ENCODE assay signal across 16 cellular contexts in the genomic region with DNA sequence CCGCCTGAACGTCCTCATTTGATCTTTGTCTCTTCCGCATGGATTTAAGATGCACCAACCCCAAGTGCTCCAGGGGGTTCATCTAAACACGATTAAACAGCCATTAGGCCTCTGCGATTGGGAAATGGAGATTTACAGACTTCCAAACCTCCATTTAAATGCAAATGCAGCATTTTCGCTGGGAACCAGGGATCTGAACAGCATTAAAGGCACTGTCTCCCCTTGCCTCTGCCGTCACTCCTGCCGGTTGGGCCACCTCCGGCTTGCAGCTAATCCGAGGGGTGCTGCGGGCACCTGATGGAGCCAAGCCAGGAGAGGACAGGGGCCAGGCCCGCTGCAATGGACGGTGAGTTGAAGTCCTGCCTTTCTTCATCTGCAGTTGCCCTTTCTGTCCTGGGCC.
DNase-seq lines count a peak whose midpoint lies in the region; FAIRE-seq and TF ChIP-seq lines count a peak whose summit lies in the region.
"Had no signal": no experiment of that assay in that cellular context is flagged by ENCODE, and none has a peak within 500 bp of the region (broad histone marks: within the 10 kb centered on the region; RNA-seq: fewer than 3 reads in every experiment).

No MANE protein-coding gene starts in this region.

- no peak; a peak in 1 of 3 replicates for TF ChIP-seq EP300 in H1 (IDR thresholded peaks at IDR 0.05; ENCODE audit: borderline replicate concordance in 1 of 2, low read depth in 2 of 2, low read length in 2 of 2)

- no peak overlapping the region for H3K56ac ChIP-seq in H1 (replicated peaks; ENCODE audit: insufficient read length, low read depth, low read length)

- no peaks in the 10 kb centered on the region for H4K20me1 ChIP-seq in H1 (replicated peaks in 1 of 2; ENCODE audit: control insufficient read depth in 1 of 2, insufficient read depth in 2 of 2, low read length in 2 of 2)

- 44% methylated on average over 13 of the region's 13 CpGs; no CpG with 5 or more reads in 1 of the 2 experiments for WGBS in H1 (ENCODE audit: extremely low coverage in 1 of 2, insufficient coverage in 1 of 2, insufficient read length in 1 of 2, insufficient replicate concordance in 2 of 2, low coverage in 1 of 2, low lambda C conversion rate in 2 of 2, missing lambda C conversion rate in 1 of 2), 2 experiments

- DNase-seq in ELF-1 (ENCODE audit: low read depth, low spot score), result peak; percentile 61
- DNase-seq in H1 (ENCODE audit: low read depth in 1 of 2, low spot score in 2 of 2), result no peak
- DNase-seq in iPS-NIHi7 (ENCODE audit: extremely low spot score), result peak; percentile 49
- no peak for DNase-seq in NCI-H2196 (lab: John Stamatoyannopoulos, UW; ENCODE audit: unreplicated experiment)
- DNase-seq in activated CD4-positive, alpha-beta T cell treated with anti-CD3 and anti-CD28 coated beads for 1 hour, result no peak
- DNase-seq in SW 1271 (lab: John Stamatoyannopoulos, UW), result no peak
- DNase-seq in H54 (ENCODE audit: insufficient read length, low spot score), result no peak
- DNase-seq: 8988T; ACHN; CD4-positive, CD25-positive, alpha-beta regulatory T cell; DMS53; GM23248; IMR-90 had no signal

- no peaks in the 10 kb centered on the region for H3K27me3 ChIP-seq in HUES48 (ENCODE audit: control insufficient read depth, insufficient read depth, low read length)
- no peaks in the 10 kb centered on the region for H3K27me3 ChIP-seq in H1 (replicated peaks in 1 of 4; ENCODE audit: control insufficient read depth in 3 of 4, extremely low read depth in 1 of 4, insufficient read depth in 3 of 4, low read length in 3 of 4)
- H3K27me3 ChIP-seq: BLaER1 treated with 17β-estradiol and CSF1 and Interleukin-3, amounts not matched to agents 10 nM and 100 nM had no signal

- TF ChIP-seq POLR2A in H1 (IDR thresholded peaks at IDR 0.05; ENCODE audit: control extremely low read depth in 1 of 2, low read depth in 2 of 2, low read length in 2 of 2) (peak in 1 of 2 experiments; percentile 37; a peak in 1 of 3 replicates), H54 (IDR thresholded peaks at IDR 0.05; ENCODE audit: low read depth, low read length) (no peak)

- no peaks in the 10 kb centered on the region for H3K23me2 ChIP-seq in H1 (ENCODE audit: low read depth, low read length)

- 0 out of 2 replicates have a peak overlapping the region, but pooled peaks have one; percentile 24 for H2AFZ ChIP-seq in H1 (ENCODE audit: low read length)
- H2AFZ ChIP-seq: GM23248 had no signal

- peak overlapping the region; percentile 91; the same call in 1 of the 2 replicates for H2BK5ac ChIP-seq in H1 (ENCODE audit: low read depth, low read length)

- H3K4me1 ChIP-seq in HUES48 (ENCODE audit: control insufficient read depth, insufficient read depth, low read length), result peaks cover 23% of the 10 kb centered on the region
- H3K4me1 ChIP-seq in H1 (replicated peaks in 1 of 4; ENCODE audit: control insufficient read depth in 3 of 4, insufficient read depth in 4 of 4, low read length in 3 of 4), result peaks cover 9 to 43% (median 19%) of the 10 kb centered on the region in 4 experiments
- H3K4me1 ChIP-seq: BLaER1 treated with 17β-estradiol and CSF1 and Interleukin-3, amounts not matched to agents 10 nM and 100 nM had no signal

- peak overlapping the region; percentile 84 for H3K27ac ChIP-seq in HUES48 (ENCODE audit: low read depth, low read length)
- H3K27ac ChIP-seq in H1 (ENCODE audit: low read depth, low read length), result no peak overlapping the region; the same call in 1 of the 2 replicates
- H3K27ac ChIP-seq: BLaER1 treated with 17β-estradiol and CSF1 and Interleukin-3, amounts not matched to agents 10 nM and 100 nM; GM23248; HL-60 had no signal

- POLR2A ChIA-PET in H1 (lab: Charles Lee; ENCODE audit: partially characterized antibody), result interaction anchor here (1.9 to 3.5 kb wide), 2 partner anchors 9 to 15 kb away, joined by 6 to 18 read pairs; no protein-coding TSS in a partner anchor

- H2BK12ac ChIP-seq in H1 (ENCODE audit: low read depth, low read length), result peak overlapping the region; percentile 95

- no peaks in the 10 kb centered on the region for H3K36me3 ChIP-seq in HUES48 (ENCODE audit: control insufficient read depth, insufficient read depth, low read length)
- no peaks in the 10 kb centered on the region; a peak in 1 of 8 replicates for H3K36me3 ChIP-seq in H1 (ENCODE audit: control insufficient read depth in 2 of 4, insufficient read depth in 4 of 4, low read length in 3 of 4)

- H3K14ac ChIP-seq in H1 (ENCODE audit: insufficient read length), result no peak overlapping the region

- peak overlapping the region; percentile 45 for H4K91ac ChIP-seq in H1 (replicated peaks; ENCODE audit: insufficient read length, low read length)

- FAIRE-seq in H1 (lab: Jason Lieb, UNC) (peak; percentile 75), H54 (lab: Jason Lieb, UNC) (no peak)

- H3K4ac ChIP-seq in H1 (replicated peaks; ENCODE audit: insufficient read length, low read depth, low read length), result no peak overlapping the region

- H3K4me3 ChIP-seq in HUES48 (ENCODE audit: low read depth, low read length) (no peak overlapping the region), H1 (ENCODE audit: extremely low read depth in 1 of 4, insufficient read depth in 2 of 4, low read depth in 3 of 4, low read length in 4 of 4) (no peak overlapping the region)
- H3K4me3 ChIP-seq: BLaER1 treated with 17β-estradiol and CSF1 and Interleukin-3, amounts not matched to agents 10 nM and 100 nM; GM23248 had no signal

- peak overlapping the region; percentile 24 for H2BK20ac ChIP-seq in H1 (ENCODE audit: low read length)

- H2BK120ac ChIP-seq in H1 (replicated peaks; ENCODE audit: low read depth, low read length), result no peak overlapping the region

- peak overlapping the region; percentile 84 for H3K18ac ChIP-seq in H1 (ENCODE audit: extremely low read depth, low read length)

- peaks cover 22% of the 10 kb centered on the region for H3K9me3 ChIP-seq in HUES48 (ENCODE audit: control insufficient read depth, insufficient read depth, low read length)
- no peaks in the 10 kb centered on the region for H3K9me3 ChIP-seq in H1 (ENCODE audit: insufficient read depth in 2 of 2, low read depth in 1 of 2, low read length in 1 of 2)

- H2AK5ac ChIP-seq in H1 (ENCODE audit: low read depth, low read length), result 0 out of 2 replicates have a peak overlapping the region, but pooled peaks have one; percentile 89

- TF ChIP-seq RAD21 in H1 (IDR thresholded peaks at IDR 0.05 in 1 of 2, conservative IDR thresholded peaks at IDR 0.05 in 1 of 2; ENCODE audit: low read depth in 2 of 2, low read length in 2 of 2), result no peak

- H3K4me2 ChIP-seq in H1 (ENCODE audit: insufficient read depth in 1 of 2, low read depth in 2 of 2, low read length in 2 of 2), result peak overlapping the region; percentile 34 to 53; a peak in 3 of 4 replicates
- H3K4me2 ChIP-seq: BLaER1 treated with 17β-estradiol and CSF1 and Interleukin-3, amounts not matched to agents 10 nM and 100 nM had no signal

- TF ChIP-seq CTCF in H1 (IDR thresholded peaks at IDR 0.05; ENCODE audit: control extremely low read depth in 1 of 3, insufficient read depth in 1 of 3, low read depth in 1 of 3, low read length in 3 of 3), result no peak

- H3K9ac ChIP-seq in HUES48 (ENCODE audit: low read depth, low read length) (no peak overlapping the region), H1 (replicated peaks in 1 of 4; ENCODE audit: extremely low read depth in 1 of 4, low read depth in 3 of 4, low read length in 3 of 4) (peak overlapping the region in 1 of 4 experiments; percentile 7; a peak in 1 of 7 replicates)
- H3K9ac ChIP-seq: BLaER1 treated with 17β-estradiol and CSF1 and Interleukin-3, amounts not matched to agents 10 nM and 100 nM; GM23248 had no signal

- no peaks in the 10 kb centered on the region for H3K79me2 ChIP-seq in H1 (ENCODE audit: control insufficient read depth in 1 of 2, insufficient read depth in 2 of 2, low read length in 2 of 2)

- no peaks in the 10 kb centered on the region for H3K79me1 ChIP-seq in H1 (ENCODE audit: low read depth, low read length)

- no peak overlapping the region for H4K8ac ChIP-seq in H1 (ENCODE audit: extremely low read depth, insufficient read depth, low read length)

- H4K5ac ChIP-seq in H1 (ENCODE audit: insufficient read length, low read depth, low read length), result peak overlapping the region; percentile 24

- CTCF ChIA-PET in H1 (lab: Charles Lee; ENCODE audit: partially characterized antibody), result interaction anchor here (1.3 to 3.7 kb wide), 2 partner anchors 12 to 26 kb away, joined by 4 to 15 read pairs; no protein-coding TSS in a partner anchor

- no peak overlapping the region for H3K23ac ChIP-seq in H1 (ENCODE audit: insufficient read length)

- H2BK15ac ChIP-seq in H1 (ENCODE audit: low read length), result 0 out of 2 replicates have a peak overlapping the region, but pooled peaks have one; percentile 33

TF ChIP-seq in H1, 55 proteins besides CTCF, POLR2A, EP300 and RAD21 (continues in another document):
- TF ChIP-seq TAF7 (optimal IDR thresholded peaks at IDR 0.05; ENCODE audit: borderline replicate concordance, low read depth, low read length), result peak; percentile 73
- no peak for TF ChIP-seq JUN (IDR thresholded peaks at IDR 0.05; ENCODE audit: low read depth, low read length)
- 0 out of 2 replicates have a peak, but pooled peaks have one; percentile 9 for TF ChIP-seq CEBPB (IDR thresholded peaks at IDR 0.05; ENCODE audit: low read depth, low read length)
- no peak for TF ChIP-seq TCF12 (IDR thresholded peaks at IDR 0.05; ENCODE audit: low read depth, low read length)
- TF ChIP-seq POU5F1 (IDR thresholded peaks at IDR 0.05; ENCODE audit: low read depth, low read length), result peak; percentile 50; the same call in 1 of the 2 replicates
- peak; percentile 54; the same call in 1 of the 2 replicates for TF ChIP-seq POLR2AphosphoS5 (IDR thresholded peaks at IDR 0.05; ENCODE audit: low read depth, low read length)
- no peak for TF ChIP-seq SRF (IDR thresholded peaks at IDR 0.05; ENCODE audit: low read depth, low read length)

Comparison
In these comparisons a context has a peak if more than half of its experiments do, and no peak if none do; other contexts are left out.
1. DNase-seq: peak in ELF-1 (single experiment) and iPS-NIHi7 (single experiment); none in H1 (0 of 2), NCI-H2196 (single experiment), activated CD4-positive, alpha-beta T cell treated with anti-CD3 and anti-CD28 coated beads for 1 hour (single experiment), SW 1271 (0 of 2) and H54 (single experiment).